9 cellular contexts compared by ENCODE assay signal in the genomic region with DNA sequence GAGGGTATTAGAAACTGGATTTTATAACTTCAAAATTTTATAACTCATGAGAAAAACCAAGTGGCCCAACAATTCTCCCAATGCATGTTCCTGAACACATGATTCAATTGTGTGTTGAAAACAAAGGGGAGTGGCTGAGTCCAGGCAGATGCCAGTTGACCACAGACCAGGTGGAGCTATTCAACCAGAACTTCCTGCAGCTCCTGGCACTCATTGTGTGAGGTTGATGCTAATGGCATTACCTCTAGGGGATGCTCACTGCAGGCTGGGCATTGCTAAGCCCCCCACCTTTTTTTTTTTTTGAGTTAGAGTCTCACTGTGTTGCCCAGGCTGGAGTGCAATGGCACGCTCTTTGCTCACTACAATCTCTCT. TPM values are rescaled to one million over a fixed set of nuclear protein-coding genes. Genes with fewer than 3 reads are reported as not detected.
DNase-seq lines count a peak whose midpoint lies in the region; ATAC-seq and TF ChIP-seq lines count a peak whose summit lies in the region.
"Had no signal": no experiment of that assay in that cellular context is flagged by ENCODE, and none has a peak within 500 bp of the region (broad histone marks: within the 10 kb centered on the region; RNA-seq: fewer than 3 reads in every experiment).

No MANE protein-coding gene starts in this region.

- DNase-seq in Daoy (ENCODE audit: low read depth): peak; percentile 75
- DNase-seq in NCI-H2107 (lab: John Stamatoyannopoulos, UW): peak; percentile 45
- DNase-seq in chondrocyte (ENCODE audit: low spot score): no peak
- DNase-seq in non-pigmented ciliary epithelial cell (ENCODE audit: low read depth): peak; percentile 54
- no peak for DNase-seq in iPS-NIHi7 (ENCODE audit: extremely low spot score)
- DNase-seq in D341Med (ENCODE audit: low spot score): no peak
- DNase-seq in caudate nucleus (lab: John Stamatoyannopoulos, UW): no peak

- peaks cover 97% of the 10 kb centered on the region for H3K4me1 Mint-ChIP-seq in chondrocyte (ENCODE audit: low read depth)

- H3K27ac Mint-ChIP-seq in chondrocyte (ENCODE audit: unreplicated experiment): peak overlapping the region; percentile 100

- H3K27ac ChIP-seq in caudate nucleus (ENCODE audit: low read depth, low read length): no peak overlapping the region
- H3K27ac ChIP-seq: cardiac muscle cell had no signal

- H3K9me3 Mint-ChIP-seq in chondrocyte (ENCODE audit: low read depth): no peaks in the 10 kb centered on the region

- H3K4me3 Mint-ChIP-seq in chondrocyte (ENCODE audit: unreplicated experiment): no peak overlapping the region

- ATAC-seq in GM18909 (IDR thresholded peaks at IDR 0.05; ENCODE audit: poor library complexity, unreplicated experiment): no peak

- TF ChIP-seq CTCF in chondrocyte (IDR thresholded peaks at IDR 0.05): no peak

- H3K27me3 Mint-ChIP-seq in chondrocyte (ENCODE audit: low read depth): no peaks in the 10 kb centered on the region

- H3K36me3 Mint-ChIP-seq in chondrocyte (ENCODE audit: low read depth): peaks cover 6% of the 10 kb centered on the region

RNA-seq across cellular contexts. Expression of gene MYOF, which starts 20.3 kb away (rescaled TPM):
- total RNA-seq in Daoy (2014; rRNA removed; shearing (Covaris generic)): 124 and 132 TPM in 2 replicates
- 291 to 526 TPM (median 524 TPM) in 3 replicates for total RNA-seq in chondrocyte

RNA-seq across cellular contexts. Expression of gene CEP55, which starts 34.6 kb away (rescaled TPM):
- total RNA-seq in Daoy (2014; rRNA removed; shearing (Covaris generic)): 98.9 and 128 TPM in 2 replicates
- total RNA-seq in chondrocyte: 7.5 to 9.3 TPM (median 8.4 TPM) in 3 replicates

Comparison
In these comparisons a context has a peak if more than half of its experiments do, and no peak if none do; other contexts are left out.
1. DNase-seq: peak in Daoy (single experiment), NCI-H2107 (single experiment) and non-pigmented ciliary epithelial cell (single experiment); none in chondrocyte (single experiment), iPS-NIHi7 (single experiment), D341Med (single experiment) and caudate nucleus (0 of 61).